Comparison of ENCODE assay signal across 8 cellular contexts in the genomic region with DNA sequence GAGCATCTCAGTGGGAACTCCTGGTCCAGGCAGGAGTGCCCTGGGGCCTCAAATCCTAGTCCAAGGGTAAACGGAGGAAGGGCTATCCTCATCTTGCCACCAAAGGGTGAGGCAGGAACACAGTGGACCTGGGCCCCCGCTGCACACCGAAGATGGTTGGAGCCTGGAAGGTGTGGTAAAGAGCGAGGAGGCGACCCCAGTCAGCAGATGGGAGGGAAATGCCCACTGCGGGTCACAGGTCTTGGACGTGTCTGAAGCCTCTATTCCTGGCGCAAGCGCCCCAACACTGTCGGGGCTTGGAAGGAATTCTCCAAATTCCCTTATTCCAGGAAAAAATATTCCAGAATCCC. TPM values are rescaled to one million over a fixed set of nuclear protein-coding genes. Genes with fewer than 3 reads are reported as not detected.
A peak's percentile ranks its signal among the peaks of the same experiment; 100 is the strongest.
DNase-seq lines count a peak whose midpoint lies in the region; ATAC-seq and TF ChIP-seq lines count a peak whose summit lies in the region.

No MANE protein-coding gene starts in this region.

- peaks cover 11% of the 10 kb centered on the region for H3K4me1 ChIP-seq in colonic mucosa
- H3K4me1 ChIP-seq in mononuclear cell (ENCODE audit: insufficient read depth, low read length): peaks cover 14% of the 10 kb centered on the region
- no peaks in the 10 kb centered on the region for H3K4me1 ChIP-seq in aorta (ENCODE audit: control insufficient read depth in 1 of 2, insufficient read depth in 2 of 2, low read length in 2 of 2)

- TF ChIP-seq CTCF in colonic mucosa (IDR thresholded peaks at IDR 0.05): no peak

- 18 to 22% methylated on average over 10 of the region's 10 CpGs for WGBS in aorta, 2 donors

- H3K27ac ChIP-seq in colonic mucosa (peak overlapping the region; percentile 38), aorta (ENCODE audit: low read depth in 1 of 2, low read length in 2 of 2) (no peak overlapping the region)

- ATAC-seq in Right ventricle myocardium inferior: peak; percentile 1
- ATAC-seq in aorta (ENCODE audit: low FRiP score): no peak
- ATAC-seq in GM21576 (IDR thresholded peaks at IDR 0.05; ENCODE audit: unreplicated experiment): no peak

- DNase-seq in Right ventricle myocardium inferior (ENCODE audit: missing footprints) (no peak), cardiac septum (ENCODE audit: low spot score) (no peak), colonic mucosa (peak; percentile 41), aorta (no peak), NCI-H82 treated with DMSO at 0.1 percent for 48 hours (lab: John Stamatoyannopoulos, UW; ENCODE audit: unreplicated experiment) (no peak), NCI-H510A (lab: John Stamatoyannopoulos, UW) (no peak)

- intact Hi-C loops in Right ventricle myocardium inferior (cut with DNase I) (no loop called here), cardiac septum (cut with DNase I) (no loop called here), colonic mucosa (cut with DNase I) (no loop called here), aorta (cut with DNase I) (loop anchor here in 1 of 2 donors (5.0 kb wide), 1 partner anchor 39 kb away; the partner anchor contains the start of gene SYNC)

- H3K4me3 ChIP-seq in colonic mucosa (peak overlapping the region; percentile 43), mononuclear cell (ENCODE audit: low read length) (peak overlapping the region; percentile 33), aorta (ENCODE audit: low read length in 2 of 2) (peak overlapping the region; percentile 71 to 87)

- H3K9ac ChIP-seq in colonic mucosa (ENCODE audit: low read depth in 2 of 2, low read length in 2 of 2): peak overlapping the region; percentile 69 to 84

- H3K9me3 ChIP-seq in colonic mucosa (no peaks in the 10 kb centered on the region), mononuclear cell (ENCODE audit: low read depth, low read length) (no peaks in the 10 kb centered on the region), aorta (ENCODE audit: control insufficient read depth, low read length) (no peaks in the 10 kb centered on the region)

- H3K27me3 ChIP-seq in colonic mucosa (no peaks in the 10 kb centered on the region), mononuclear cell (ENCODE audit: insufficient read depth, low read length) (peaks cover 7% of the 10 kb centered on the region), aorta (ENCODE audit: control insufficient read depth in 1 of 2, insufficient read depth in 2 of 2, low read length in 1 of 2) (no peaks in the 10 kb centered on the region)

- no peaks in the 10 kb centered on the region for H3K36me3 ChIP-seq in colonic mucosa
- H3K36me3 ChIP-seq in aorta (ENCODE audit: control insufficient read depth in 1 of 2, insufficient read depth in 2 of 2, low read length in 1 of 2): no peaks in the 10 kb centered on the region

RNA-seq across cellular contexts. Expression of gene SYNC, which starts 38.5 kb away (rescaled TPM):
- 24.7 TPM for total RNA-seq in Right ventricle myocardium inferior
- total RNA-seq in cardiac septum: 18.2 TPM
- 10 to 100 TPM in 1 of 2 donors, 1 to 10 TPM in 1; 6.6 to 10.6 TPM for total RNA-seq in colonic mucosa
- 0.10 TPM for total RNA-seq in mononuclear cell
- total RNA-seq in aorta: 10 to 100 TPM; 37.5 to 89.8 TPM
- 10 to 100 TPM; 11.4 to 36.8 TPM for polyA plus RNA-seq in aorta
